Comparison of ENCODE assay signal across 8 cellular contexts in the genomic region with DNA sequence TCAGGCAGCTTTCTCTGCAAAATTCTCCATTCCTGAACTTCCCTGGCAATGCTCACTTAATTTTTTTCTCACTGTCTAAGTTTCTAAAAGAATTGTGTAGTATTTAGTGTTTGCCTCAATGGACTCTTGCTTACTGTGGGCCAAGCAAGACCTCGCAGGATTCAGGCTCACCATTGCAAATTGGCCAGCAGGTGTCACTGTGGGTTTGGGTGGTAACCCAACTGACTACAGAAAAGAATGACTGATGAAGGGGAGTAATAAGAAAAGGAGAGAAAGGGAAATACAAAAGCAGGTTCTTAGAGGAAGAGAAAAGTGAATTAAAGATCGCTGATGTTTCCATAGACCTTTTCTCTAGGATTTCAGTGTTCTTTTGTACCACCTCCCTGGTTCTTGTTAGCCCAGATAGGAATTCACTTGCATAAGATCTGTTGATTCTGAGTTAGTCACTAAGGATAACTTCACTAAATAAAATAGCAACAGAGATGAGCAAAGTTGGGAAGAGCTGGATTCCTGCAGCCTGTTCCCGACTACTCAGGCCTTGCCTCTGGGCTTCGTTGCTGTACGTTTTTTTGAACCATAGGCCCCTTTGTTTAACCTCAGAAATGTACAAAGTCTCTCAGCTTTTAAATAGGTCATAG.
A peak's percentile ranks its signal among the peaks of the same experiment; 100 is the strongest.
DNase-seq lines count a peak whose midpoint lies in the region; ATAC-seq, FAIRE-seq and TF ChIP-seq lines count a peak whose summit lies in the region.

No MANE protein-coding gene starts in this region.

- no peak overlapping the region for H2AFZ ChIP-seq in SK-N-SH (ENCODE audit: low read depth)

- 27% methylated on average over 5 of the region's 5 CpGs for WGBS in SK-N-SH (ENCODE audit: low lambda C conversion rate)

- no peak overlapping the region for H3K27ac Mint-ChIP-seq in MCF 10A (ENCODE audit: low read depth, unreplicated experiment)

- TF ChIP-seq RAD21 in SK-N-SH (IDR thresholded peaks at IDR 0.05; ENCODE audit: low read length) = peak; percentile 91

- no peaks in the 10 kb centered on the region for H3K36me3 ChIP-seq in SK-N-SH (replicated peaks in 1 of 2; ENCODE audit: control insufficient read depth in 1 of 2, insufficient read depth in 2 of 2, low read length in 1 of 2)

- CTCF ChIA-PET in SK-N-SH (lab: Yijun Ruan, JAX) (interaction anchor here (0.6 to 6.5 kb wide), 20 partner anchors 10 to 809 kb away, joined by 3 to 70 read pairs (median 4); no protein-coding TSS in a partner anchor), MCF 10A (lab: Yijun Ruan, JAX) (interaction anchor here (0.6 to 4.6 kb wide), 43 partner anchors 9 to 1314 kb away, joined by 3 to 43 read pairs (median 4); no protein-coding TSS in a partner anchor)

- H3K9me3 Mint-ChIP-seq in MCF 10A (ENCODE audit: unreplicated experiment) = no peaks in the 10 kb centered on the region

- no peak overlapping the region; a peak in 1 of 4 replicates for H3K4me3 ChIP-seq in SK-N-SH (ENCODE audit: low read depth in 2 of 2, low read length in 1 of 2)

- no TSS peak for BruUV-seq in MCF 10A (replicated peaks; lab: Mats Ljungman, UMichigan)

- no peak for TF ChIP-seq EP300 in SK-N-SH (IDR thresholded peaks at IDR 0.05; ENCODE audit: borderline replicate concordance in 1 of 2, low read depth in 1 of 2, low read length in 1 of 2)

- peak; percentile 95 for DNase-seq in ELF-1 (ENCODE audit: low read depth, low spot score)
- DNase-seq in LoVo (ENCODE audit: low spot score) = peak; percentile 85
- peak; percentile 39 for DNase-seq in SK-N-SH
- peak; percentile 81 for DNase-seq in MCF 10A (ENCODE audit: unreplicated experiment)
- peak; percentile 70 for DNase-seq in stimulated activated CD4-positive, alpha-beta T cell treated with anti-CD3 and anti-CD28 coated beads, Interleukin-15, amount 100 ng/mL, for 24 hours

- no peaks in the 10 kb centered on the region; the same call in 1 of the 2 replicates for H3K27me3 ChIP-seq in SK-N-SH (ENCODE audit: insufficient read depth)

- no peak overlapping the region for H3K4me3 Mint-ChIP-seq in MCF 10A (ENCODE audit: unreplicated experiment)

- H4K20me1 ChIP-seq in SK-N-SH (ENCODE audit: insufficient read depth) = no peaks in the 10 kb centered on the region

- no peaks in the 10 kb centered on the region for H3K9me2 ChIP-seq in SK-N-SH

- H3K27ac ChIP-seq in SK-N-SH (ENCODE audit: low read depth in 2 of 2, low read length in 1 of 2) = no peak overlapping the region

- H3K4me2 ChIP-seq in SK-N-SH = no peak overlapping the region

- intact Hi-C loops in MCF 10A (cut with micrococcal nuclease) = loop anchor here (1.0 to 10.0 kb wide), 7 partner anchors 107 to 799 kb away; no protein-coding TSS in a partner anchor

- H3K9me3 ChIP-seq in SK-N-SH = no peaks in the 10 kb centered on the region

- TF ChIP-seq CTCF in SK-N-SH (IDR thresholded peaks at IDR 0.05) = peak; percentile 86
- TF ChIP-seq CTCF in MCF 10A (IDR thresholded peaks at IDR 0.05; ENCODE audit: unreplicated experiment) = peak; percentile 83

- no peaks in the 10 kb centered on the region for H3K36me3 Mint-ChIP-seq in MCF 10A (ENCODE audit: insufficient read depth, unreplicated experiment)

- peaks cover 0 to 7% of the 10 kb centered on the region in 2 experiments; a peak in 1 of 4 replicates for H3K4me1 ChIP-seq in SK-N-SH (ENCODE audit: control insufficient read depth in 1 of 2, insufficient read depth in 2 of 2, low read depth in 1 of 2, low read length in 1 of 2)

- no peak overlapping the region for H3K9ac ChIP-seq in SK-N-SH

- H3K27me3 Mint-ChIP-seq in MCF 10A (ENCODE audit: insufficient read depth, unreplicated experiment) = no peaks in the 10 kb centered on the region

- POLR2A ChIA-PET in SK-N-SH (lab: Yijun Ruan, JAX) (no interaction called here), MCF 10A (lab: Yijun Ruan, JAX) (interaction anchor here (0.6 to 1.2 kb wide), 3 partner anchors 80 to 645 kb away, joined by 3 to 5 read pairs (median 4); no protein-coding TSS in a partner anchor)

- H3K4me1 Mint-ChIP-seq in MCF 10A (ENCODE audit: insufficient read depth, unreplicated experiment) = peaks cover 12% of the 10 kb centered on the region

- FAIRE-seq in islet of Langerhans (lab: Jason Lieb, UNC) = peak; percentile 58

- no peaks in the 10 kb centered on the region for H3F3A ChIP-seq in SK-N-SH (replicated peaks; ENCODE audit: insufficient read depth)

- peak; percentile 82 for ATAC-seq in GM21825 (IDR thresholded peaks at IDR 0.05; ENCODE audit: unreplicated experiment)
- no peak for ATAC-seq in HG02840 (IDR thresholded peaks at IDR 0.05; ENCODE audit: low FRiP score, unreplicated experiment)

- no peaks in the 10 kb centered on the region for H3K79me2 ChIP-seq in SK-N-SH (ENCODE audit: insufficient read depth)

TF ChIP-seq in SK-N-SH, 30 proteins besides CTCF, POLR2A, EP300 and RAD21:
- TF ChIP-seq GABPA (IDR thresholded peaks at IDR 0.05; ENCODE audit: low read depth) (no peak), SMC3 (IDR thresholded peaks at IDR 0.05; ENCODE audit: low read depth, low read length) (peak; percentile 81)

Comparison
In these comparisons a context has a peak if more than half of its experiments do, and no peak if none do; other contexts are left out.
1. DNase-seq: peak in every context shown above with its lines; median percentile 95 in ELF-1; 85 in LoVo; 81 in MCF 10A; 70 in stimulated activated CD4-positive, alpha-beta T cell treated with anti-CD3 and anti-CD28 coated beads, Interleukin-15, amount 100 ng/mL, for 24 hours; 39 in SK-N-SH.